In the genomic region with DNA sequence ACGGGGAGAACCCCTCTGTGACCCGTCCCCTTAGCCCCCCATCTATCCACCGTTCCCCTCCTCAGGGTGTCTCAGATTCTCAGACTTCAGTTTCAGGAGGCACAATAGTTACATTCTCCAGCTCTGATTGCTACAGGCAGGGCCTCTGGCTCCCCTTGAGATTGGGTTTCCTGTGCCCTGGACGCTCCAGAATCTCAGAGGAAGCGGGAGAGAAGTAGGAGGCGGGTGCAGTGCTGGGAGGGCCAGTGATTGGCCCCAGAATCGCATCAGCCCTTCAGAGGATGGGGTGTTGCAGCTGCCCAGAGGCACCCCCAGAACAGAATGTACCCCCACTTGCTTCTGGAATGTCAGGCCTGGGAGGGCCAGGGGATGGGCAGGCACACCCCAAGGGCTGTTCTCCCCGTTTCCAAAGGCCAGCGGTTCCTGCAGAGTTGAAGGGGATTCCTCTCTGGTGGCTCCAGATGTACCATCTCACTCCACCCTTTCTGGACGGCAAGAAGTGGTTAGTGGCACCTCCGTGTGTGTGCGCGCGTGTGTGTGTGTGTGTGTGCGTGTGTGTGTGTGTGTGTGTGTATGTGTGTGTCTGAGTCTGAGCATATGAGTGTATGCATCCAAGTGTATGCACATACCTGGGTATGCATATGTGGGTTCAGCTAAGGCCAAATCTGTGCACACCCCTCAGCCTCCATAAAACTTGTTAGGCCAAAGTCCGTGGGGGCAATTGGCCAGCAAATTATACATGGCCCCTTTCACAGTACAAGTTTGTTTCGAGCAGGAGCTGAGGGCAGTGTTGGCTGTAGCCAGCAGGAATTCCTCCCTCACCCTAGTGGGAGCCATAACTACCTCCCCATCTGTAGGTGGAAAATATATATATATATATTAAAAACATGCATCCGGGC, we compare ENCODE assay signal across 23 cellular contexts. TPM values are rescaled to one million over a fixed set of nuclear protein-coding genes. Genes with fewer than 3 reads are reported as not detected.
A peak's percentile ranks its signal among the peaks of the same experiment; 100 is the strongest.
DNase-seq lines count a peak whose midpoint lies in the region; ATAC-seq, FAIRE-seq and TF ChIP-seq lines count a peak whose summit lies in the region.
"Had no signal": no experiment of that assay in that cellular context is flagged by ENCODE, and none has a peak within 500 bp of the region (broad histone marks: within the 10 kb centered on the region; RNA-seq: fewer than 3 reads in every experiment).

No MANE protein-coding gene starts in this region.

- no peaks in the 10 kb centered on the region for H3K36me3 ChIP-seq in mucosa of descending colon (ENCODE audit: low read depth)
- H3K36me3 ChIP-seq: brain microvascular endothelial cell, Peyer's patch had no signal

- peaks cover 15% of the 10 kb centered on the region for H3K4me1 ChIP-seq in mucosa of descending colon (ENCODE audit: low read depth)

- H3K9me3 ChIP-seq in mucosa of descending colon = no peaks in the 10 kb centered on the region
- H3K9me3 ChIP-seq: Peyer's patch had no signal

- intact Hi-C loops in mucosa of descending colon (cut with DNase I, micrococcal nuclease) = no loop called here

- no peak for TF ChIP-seq CTCF in mucosa of descending colon (IDR thresholded peaks at IDR 0.05)

- H3K27ac ChIP-seq in caudate nucleus (ENCODE audit: low read depth, low read length) (peak overlapping the region; percentile 67), substantia nigra (ENCODE audit: low read depth, low read length, poor library complexity, severe bottlenecking) (peak overlapping the region; percentile 99)
- H3K27ac ChIP-seq: brain microvascular endothelial cell, SK-N-MC had no signal

- no peak for DNase-seq in HTR-8/SVneo (ENCODE audit: insufficient read length, low spot score)
- no peak for DNase-seq in caudate nucleus (lab: John Stamatoyannopoulos, UW)
- DNase-seq in mucosa of descending colon = peak in 1 of 3 donors; percentile 68
- no peak for DNase-seq in substantia nigra (lab: John Stamatoyannopoulos, UW)
- no peak for DNase-seq in AG20443 (ENCODE audit: low spot score)
- DNase-seq in NCI-H2107 treated with DMSO at 0.1 percent for 48 hours (lab: John Stamatoyannopoulos, UW; ENCODE audit: unreplicated experiment) = no peak
- DNase-seq: activated B cell treated with CpG ODN at 0.5 μM for 24 hours; activated CD8-positive, alpha-beta T cell treated with anti-CD3 and anti-CD28 coated beads, Interleukin-2, amount 10 ng/mL, durations not matched to agents 7 days and 5 days; activated T-cell treated with anti-CD3 and anti-CD28 coated beads, Interleukin-2, amount 50 U/mL, for 48 hours; brain microvascular endothelial cell; dermis blood vessel endothelial cell; DND-41; NCI-H1694 treated with DMSO at 0.1 percent for 48 hours; NCI-H226; Peyer's patch; stimulated activated CD4-positive, alpha-beta T cell treated with anti-CD3 and anti-CD28 coated beads, Interleukin-2, amount 100 ng/mL, for 24 hours had no signal

- peak; percentile 54 for FAIRE-seq in HTR-8/SVneo (lab: Jason Lieb, UNC)
- FAIRE-seq: frontal cortex had no signal

- no peak overlapping the region for H3K4me3 ChIP-seq in mucosa of descending colon
- H3K4me3 ChIP-seq: Peyer's patch, SK-N-MC had no signal

- ATAC-seq in mucosa of descending colon = peak; percentile 62
- ATAC-seq in HG03378 (IDR thresholded peaks at IDR 0.05; ENCODE audit: unreplicated experiment) = no peak
- ATAC-seq in GM19455 (IDR thresholded peaks at IDR 0.05; ENCODE audit: unreplicated experiment) = no peak
- ATAC-seq: activated CD8-positive, alpha-beta T cell treated with anti-CD3 and anti-CD28 coated beads, Interleukin-2, amount 10 ng/mL, durations not matched to agents 7 days and 5 days; activated naive CD4-positive, alpha-beta T cell treated with anti-CD3 and anti-CD28 coated beads, Interleukin-2, amount 50 U/mL, for 72 hours; HCT116; left lobe of liver had no signal

RNA-seq across cellular contexts. Expression of a gene that starts 35.5 kb away (rescaled TPM):
- 1 to 10 TPM; 1.7 to 7.6 (median 4.7) TPM for total RNA-seq in mucosa of descending colon

RNA-seq across cellular contexts. Expression of a gene that starts 49.4 kb away (rescaled TPM):
- 10 to 100 TPM; 26.6 to 37.9 (median 30.0) TPM for total RNA-seq in mucosa of descending colon

RNA-seq across cellular contexts. Expression of a gene that starts 50.9 kb away (rescaled TPM):
- 10 to 100 TPM; 42.2 to 58.9 (median 54.1) TPM for total RNA-seq in mucosa of descending colon
